Comparison of ENCODE assay signal across 10 cellular contexts in the genomic region with DNA sequence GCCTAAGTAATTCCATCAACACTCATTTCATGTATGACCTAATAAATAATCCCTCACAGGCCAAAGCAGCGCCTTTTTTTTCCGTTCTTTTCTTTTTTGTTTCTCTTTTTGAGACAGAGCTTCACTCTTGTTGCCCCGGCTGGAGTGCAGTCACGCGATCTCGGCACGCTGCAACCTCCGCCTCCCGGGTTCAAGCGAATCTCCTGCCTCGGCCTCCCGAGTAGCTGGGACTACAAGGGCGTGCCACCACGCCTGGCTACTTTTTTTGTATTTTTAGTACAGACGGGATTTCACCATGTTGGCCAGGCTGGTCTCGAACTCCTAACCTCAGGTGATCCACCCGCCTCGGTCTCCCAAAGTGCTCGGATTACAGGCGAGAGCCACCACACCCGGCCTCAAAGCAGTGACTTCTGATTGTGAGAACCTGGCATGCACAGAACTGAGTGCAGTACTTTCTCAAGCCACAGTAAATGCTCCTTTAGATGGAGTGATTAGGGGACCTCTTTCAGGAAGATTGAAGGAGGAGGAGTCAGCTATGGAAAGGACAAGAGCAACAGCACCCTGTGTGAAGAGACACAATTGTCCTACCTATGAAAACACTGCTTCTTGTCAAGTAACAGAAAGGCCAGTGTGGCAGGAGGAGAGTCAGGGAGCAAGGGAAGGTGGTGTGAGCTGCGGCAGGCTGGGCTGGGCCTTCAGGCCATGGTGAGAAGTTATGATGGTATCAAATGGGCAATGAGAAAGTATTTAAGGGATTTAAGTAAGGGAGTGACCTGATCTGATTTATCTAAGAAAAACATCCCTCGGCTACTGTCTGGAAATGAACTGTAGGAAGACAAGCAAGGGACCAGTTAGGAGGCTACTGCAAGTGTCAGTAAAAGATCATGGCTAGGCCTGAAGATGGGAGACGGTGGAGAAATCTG. TPM values are rescaled to one million over a fixed set of nuclear protein-coding genes. Genes with fewer than 3 reads are reported as not detected.
DNase-seq lines count a peak whose midpoint lies in the region; ATAC-seq lines count a peak whose summit lies in the region.
"Had no signal": no experiment of that assay in that cellular context is flagged by ENCODE, and none has a peak within 500 bp of the region (broad histone marks: within the 10 kb centered on the region; RNA-seq: fewer than 3 reads in every experiment).

No MANE protein-coding gene starts in this region.

- no peak overlapping the region for H3K9ac ChIP-seq in muscle layer of colon (ENCODE audit: low read length)

- no peaks in the 10 kb centered on the region for H3K9me3 Mint-ChIP-seq in CD4-positive, CD25-positive, alpha-beta regulatory T cell
- no peaks in the 10 kb centered on the region for H3K9me3 Mint-ChIP-seq in activated T-helper 17 cell treated with anti-CD3 and anti-CD28 coated beads, Interleukin-2, amount 50 U/mL, for 72 hours

- H3K4me3 ChIP-seq in CD4-positive, CD25-positive, alpha-beta regulatory T cell (ENCODE audit: low read depth, low read length) = no peak overlapping the region
- H3K4me3 ChIP-seq in H7 (ENCODE audit: insufficient read depth, low read depth, low read length) (no peak overlapping the region), muscle layer of colon (ENCODE audit: low read depth in 1 of 2, low read length in 2 of 2) (no peak overlapping the region)

- peak overlapping the region; percentile 70 to 94 (median 90) for H3K4me3 Mint-ChIP-seq in CD4-positive, CD25-positive, alpha-beta regulatory T cell
- H3K4me3 Mint-ChIP-seq in activated T-helper 17 cell treated with anti-CD3 and anti-CD28 coated beads, Interleukin-2, amount 50 U/mL, for 72 hours = peak overlapping the region; percentile 99

- no peak overlapping the region for H3K27ac ChIP-seq in CD4-positive, CD25-positive, alpha-beta regulatory T cell (ENCODE audit: insufficient read depth, low read length, poor library complexity, severe bottlenecking)
- H3K27ac ChIP-seq in muscle layer of colon (ENCODE audit: low read depth, low read length) = peak overlapping the region; percentile 25

- ATAC-seq in CD4-positive, CD25-positive, alpha-beta regulatory T cell (ENCODE audit: low read depth in 2 of 2) = no peak
- no peak for ATAC-seq in activated T-helper 17 cell treated with anti-CD3 and anti-CD28 coated beads, Interleukin-2, amount 50 U/mL, for 72 hours (replicated peaks)
- ATAC-seq in HG03439 (IDR thresholded peaks at IDR 0.05; ENCODE audit: unreplicated experiment) = no peak

- no peaks in the 10 kb centered on the region for H3K27me3 ChIP-seq in CD4-positive, CD25-positive, alpha-beta regulatory T cell (ENCODE audit: control insufficient read depth, insufficient read depth, low read length)
- H3K27me3 ChIP-seq in H7 (ENCODE audit: control insufficient read depth, insufficient read depth, low read length) (no peaks in the 10 kb centered on the region), muscle layer of colon (ENCODE audit: control insufficient read depth in 1 of 2, insufficient read depth in 2 of 2, low read length in 2 of 2) (no peaks in the 10 kb centered on the region)
- H3K27me3 ChIP-seq: colonic mucosa had no signal

- H3K4me1 ChIP-seq in CD4-positive, CD25-positive, alpha-beta regulatory T cell (ENCODE audit: control insufficient read depth, insufficient read depth, low read length, poor library complexity, severe bottlenecking) = peaks cover 26% of the 10 kb centered on the region
- H3K4me1 ChIP-seq in muscle layer of colon (ENCODE audit: insufficient read depth, low read length) = peaks cover 31% of the 10 kb centered on the region

- H3K36me3 ChIP-seq in CD4-positive, CD25-positive, alpha-beta regulatory T cell (ENCODE audit: control insufficient read depth, insufficient read depth, low read length) = no peaks in the 10 kb centered on the region
- H3K36me3 ChIP-seq in H7 (replicated peaks; ENCODE audit: control insufficient read depth, insufficient read depth, low read length) (no peaks in the 10 kb centered on the region), muscle layer of colon (ENCODE audit: insufficient read depth, low read length) (no peaks in the 10 kb centered on the region)
- H3K36me3 ChIP-seq: colonic mucosa had no signal

- peak overlapping the region in 1 of 3 donors; percentile 55 for H3K27ac Mint-ChIP-seq in CD4-positive, CD25-positive, alpha-beta regulatory T cell
- H3K27ac Mint-ChIP-seq in activated T-helper 17 cell treated with anti-CD3 and anti-CD28 coated beads, Interleukin-2, amount 50 U/mL, for 72 hours = peak overlapping the region; percentile 99

- H3K4me1 Mint-ChIP-seq in CD4-positive, CD25-positive, alpha-beta regulatory T cell = peaks cover 12 to 34% (median 21%) of the 10 kb centered on the region in 4 donors
- peaks cover 16% of the 10 kb centered on the region for H3K4me1 Mint-ChIP-seq in activated T-helper 17 cell treated with anti-CD3 and anti-CD28 coated beads, Interleukin-2, amount 50 U/mL, for 72 hours

- peaks cover 4% of the 10 kb centered on the region for H3K36me3 Mint-ChIP-seq in CD4-positive, CD25-positive, alpha-beta regulatory T cell
- peaks cover 19% of the 10 kb centered on the region for H3K36me3 Mint-ChIP-seq in activated T-helper 17 cell treated with anti-CD3 and anti-CD28 coated beads, Interleukin-2, amount 50 U/mL, for 72 hours (ENCODE audit: low read depth)

- H3K9me3 ChIP-seq in CD4-positive, CD25-positive, alpha-beta regulatory T cell (ENCODE audit: control insufficient read depth in 2 of 2, low read length in 2 of 2) = no peaks in the 10 kb centered on the region
- no peaks in the 10 kb centered on the region for H3K9me3 ChIP-seq in muscle layer of colon (ENCODE audit: low read length)
- H3K9me3 ChIP-seq: colonic mucosa had no signal

- peaks cover 9% of the 10 kb centered on the region for H3K27me3 Mint-ChIP-seq in CD4-positive, CD25-positive, alpha-beta regulatory T cell
- no peaks in the 10 kb centered on the region for H3K27me3 Mint-ChIP-seq in activated T-helper 17 cell treated with anti-CD3 and anti-CD28 coated beads, Interleukin-2, amount 50 U/mL, for 72 hours

- DNase-seq in CD4-positive, CD25-positive, alpha-beta regulatory T cell = no peak
- peak; percentile 13 for DNase-seq in H7
- no peak for DNase-seq in DMS153 (lab: John Stamatoyannopoulos, UW)
- DNase-seq in activated CD8-positive, alpha-beta memory T cell treated with anti-CD3 and anti-CD28 coated beads, Interleukin-2, amount 50 U/mL, for 48 hours = no peak
- DNase-seq in NCI-H2107 (lab: John Stamatoyannopoulos, UW) = no peak
- DNase-seq: colonic mucosa, occipital lobe had no signal

RNA-seq across cellular contexts. Expression of a gene that starts 1.7 kb away (rescaled TPM):
- total RNA-seq in CD4-positive, CD25-positive, alpha-beta regulatory T cell = 72.0 TPM
- polyA plus RNA-seq in CD4-positive, CD25-positive, alpha-beta regulatory T cell = 10 to 100 TPM; 13.7 to 16.0 (median 14.8) TPM
- 21.3 and 26.5 TPM in 2 replicates for total RNA-seq in H7 (2014; rRNA removed; shearing (Covaris generic))
- total RNA-seq in activated T-helper 17 cell treated with anti-CD3 and anti-CD28 coated beads, Interleukin-2, amount 50 U/mL, for 72 hours = 10 to 100 TPM; 25.9 to 29.9 TPM
